17 cellular contexts compared by ENCODE assay signal in the genomic region with DNA sequence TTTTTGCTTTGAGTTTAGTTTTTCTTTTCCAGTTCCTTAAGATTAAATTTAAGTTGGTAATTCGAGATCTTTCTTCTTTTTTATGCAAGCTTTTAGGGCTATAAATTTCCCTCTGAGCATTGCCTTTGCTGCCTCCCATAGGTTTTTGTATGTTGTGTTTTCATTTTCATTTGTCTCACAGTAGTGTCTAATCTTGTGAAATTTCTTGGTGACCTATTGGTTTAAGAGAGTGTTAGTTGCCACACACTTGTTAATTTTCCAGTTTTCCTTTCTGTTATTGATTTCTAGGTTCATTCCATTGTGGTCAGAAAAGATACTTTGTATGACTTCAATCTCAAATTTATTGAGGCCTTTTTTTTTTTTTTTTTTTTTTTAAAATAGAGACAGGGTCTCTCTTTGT. TPM values are rescaled to one million over a fixed set of nuclear protein-coding genes. Genes with fewer than 3 reads are reported as not detected.
DNase-seq lines count a peak whose midpoint lies in the region; ATAC-seq and TF ChIP-seq lines count a peak whose summit lies in the region.
"Had no signal": no experiment of that assay in that cellular context is flagged by ENCODE, and none has a peak within 500 bp of the region (broad histone marks: within the 10 kb centered on the region; RNA-seq: fewer than 3 reads in every experiment).

No MANE protein-coding gene starts in this region.

- TF ChIP-seq CTCF in tibial artery (IDR thresholded peaks at IDR 0.05): no peak

- 58 to 71% methylated on average over 1 of the region's 1 CpG for WGBS in GM23248 (ENCODE audit: low coverage in 1 of 2, low lambda C conversion rate in 2 of 2, missing lambda C conversion rate in 2 of 2), 2 experiments

- peak overlapping the region; percentile 59 for H3K27ac ChIP-seq in GM23248
- H3K27ac ChIP-seq in tibial artery: no peak overlapping the region
- H3K27ac ChIP-seq: body of pancreas, epithelial cell of prostate, ovary had no signal

- H3K9me2 ChIP-seq in GM23248 (ENCODE audit: insufficient read depth): no peaks in the 10 kb centered on the region

- H3K36me3 ChIP-seq in GM23248 (ENCODE audit: low read depth): peaks cover 9% of the 10 kb centered on the region
- peaks cover 0 to 8% (median 4%) of the 10 kb centered on the region in 3 donors for H3K36me3 ChIP-seq in tibial artery
- H3K36me3 ChIP-seq: ovary had no signal

- H3K4me1 Mint-ChIP-seq in activated T-cell treated with anti-CD3 and anti-CD28 coated beads, Interleukin-2, amount 50 U/mL, for 24 hours (ENCODE audit: low read depth): peaks cover 74% of the 10 kb centered on the region
- peaks cover 68% of the 10 kb centered on the region for H3K4me1 Mint-ChIP-seq in activated naive CD8-positive, alpha-beta T cell treated with anti-CD3 and anti-CD28 coated beads, Interleukin-2, amount 50 U/mL, for 24 hours

- no peak overlapping the region for H2AFZ ChIP-seq in GM23248

- H3K4me1 ChIP-seq in GM23248 (ENCODE audit: insufficient read depth) (peaks cover 27% of the 10 kb centered on the region), tibial artery (peaks cover 0 to 22% (median 7%) of the 10 kb centered on the region in 4 donors)

- H4K20me1 ChIP-seq in GM23248 (ENCODE audit: insufficient read depth): no peaks in the 10 kb centered on the region

- in situ Hi-C loops in GM23248 (cut with MboI): no loop called here

- no peak for DNase-seq in activated T-cell treated with anti-CD3 and anti-CD28 coated beads, Interleukin-2, amount 50 U/mL, for 24 hours
- DNase-seq in activated T-cell treated with anti-CD3 and anti-CD28 coated beads, Interleukin-2, amount 50 U/mL, for 48 hours: no peak
- DNase-seq in GM23248 (no peak), renal cortical epithelial cell (ENCODE audit: low read depth) (peak; percentile 47), cortex of kidney (lab: John Stamatoyannopoulos, UW) (no peak), tibial artery (no peak)
- no peak for DNase-seq in activated naive CD8-positive, alpha-beta T cell treated with anti-CD3 and anti-CD28 coated beads, Interleukin-2, amount 50 U/mL, for 24 hours
- DNase-seq: activated naive CD4-positive, alpha-beta T cell treated with anti-CD3 and anti-CD28 coated beads for 36 hours; body of pancreas; GOT3; NCI-H1092; NCI-H69; ovary; stimulated activated CD4-positive, alpha-beta T cell treated with anti-CD3 and anti-CD28 coated beads, Interleukin-2, amount 100 ng/mL, for 24 hours had no signal

- peaks cover 99% of the 10 kb centered on the region for H3K79me2 ChIP-seq in GM23248 (ENCODE audit: insufficient read depth)

- peak overlapping the region; percentile 21 for H3K4me2 ChIP-seq in GM23248 (ENCODE audit: unreplicated experiment)

- no peak overlapping the region for H3K4me3 Mint-ChIP-seq in activated T-cell treated with anti-CD3 and anti-CD28 coated beads, Interleukin-2, amount 50 U/mL, for 24 hours
- H3K4me3 Mint-ChIP-seq in activated naive CD8-positive, alpha-beta T cell treated with anti-CD3 and anti-CD28 coated beads, Interleukin-2, amount 50 U/mL, for 24 hours: peak overlapping the region; percentile 27
- H3K4me3 Mint-ChIP-seq: activated naive CD4-positive, alpha-beta T cell treated with anti-CD3 and anti-CD28 coated beads for 36 hours had no signal

- no peak overlapping the region for H3K4me3 ChIP-seq in GM23248
- no peak overlapping the region for H3K4me3 ChIP-seq in tibial artery
- H3K4me3 ChIP-seq: body of pancreas, K562, ovary had no signal

- intact Hi-C loops in tibial artery (cut with DNase I; ENCODE audit: low total_unique reads): no loop called here

- peaks cover 27% of the 10 kb centered on the region for H3F3A ChIP-seq in GM23248 (ENCODE audit: insufficient read depth)

- H3K27me3 ChIP-seq in GM23248 (replicated peaks; ENCODE audit: insufficient read depth) (no peaks in the 10 kb centered on the region), tibial artery (no peaks in the 10 kb centered on the region)
- H3K27me3 ChIP-seq: body of pancreas, ovary had no signal

- no peaks in the 10 kb centered on the region for H3K27me3 Mint-ChIP-seq in activated T-cell treated with anti-CD3 and anti-CD28 coated beads, Interleukin-2, amount 50 U/mL, for 24 hours
- H3K27me3 Mint-ChIP-seq in activated naive CD8-positive, alpha-beta T cell treated with anti-CD3 and anti-CD28 coated beads, Interleukin-2, amount 50 U/mL, for 24 hours: no peaks in the 10 kb centered on the region

- H3K9me3 Mint-ChIP-seq in activated T-cell treated with anti-CD3 and anti-CD28 coated beads, Interleukin-2, amount 50 U/mL, for 24 hours: peaks cover 6% of the 10 kb centered on the region
- H3K9me3 Mint-ChIP-seq in activated naive CD8-positive, alpha-beta T cell treated with anti-CD3 and anti-CD28 coated beads, Interleukin-2, amount 50 U/mL, for 24 hours: peaks cover 6% of the 10 kb centered on the region

- H3K9ac ChIP-seq in GM23248: no peak overlapping the region

- H3K27ac Mint-ChIP-seq in activated T-cell treated with anti-CD3 and anti-CD28 coated beads, Interleukin-2, amount 50 U/mL, for 24 hours: peak overlapping the region; percentile 51
- H3K27ac Mint-ChIP-seq in activated naive CD8-positive, alpha-beta T cell treated with anti-CD3 and anti-CD28 coated beads, Interleukin-2, amount 50 U/mL, for 24 hours: peak overlapping the region; percentile 41
- H3K27ac Mint-ChIP-seq: activated naive CD4-positive, alpha-beta T cell treated with anti-CD3 and anti-CD28 coated beads for 36 hours had no signal

- peaks cover 40% of the 10 kb centered on the region for H3K36me3 Mint-ChIP-seq in activated T-cell treated with anti-CD3 and anti-CD28 coated beads, Interleukin-2, amount 50 U/mL, for 24 hours (ENCODE audit: low read depth)
- peaks cover 32% of the 10 kb centered on the region for H3K36me3 Mint-ChIP-seq in activated naive CD8-positive, alpha-beta T cell treated with anti-CD3 and anti-CD28 coated beads, Interleukin-2, amount 50 U/mL, for 24 hours (ENCODE audit: low read depth)

- ATAC-seq in activated naive CD8-positive, alpha-beta T cell treated with anti-CD3 and anti-CD28 coated beads, Interleukin-2, amount 50 U/mL, for 24 hours: no peak
- ATAC-seq in SK-N-SH treated with all-trans-retinoic acid at 6 μM for 48 hours: no peak
- ATAC-seq: body of pancreas, K562 had no signal

- no peaks in the 10 kb centered on the region for H3K9me3 ChIP-seq in GM23248 (ENCODE audit: low read depth)
- H3K9me3 ChIP-seq in tibial artery: no peaks in the 10 kb centered on the region
- H3K9me3 ChIP-seq: ovary had no signal

TF ChIP-seq in SK-N-SH treated with all-trans-retinoic acid at 6 μM for 48 hours, 23 proteins besides CTCF, POLR2A, EP300 and RAD21:
- TF ChIP-seq ESRRG (CRISPR knock-in tag; IDR thresholded peaks at IDR 0.05): no peak
- no peak for TF ChIP-seq ZC3H10 (CRISPR knock-in tag; IDR thresholded peaks at IDR 0.05)
- TF ChIP-seq TCF4 (CRISPR knock-in tag; IDR thresholded peaks at IDR 0.05; ENCODE audit: borderline replicate concordance): no peak
- TF ChIP-seq ZFP3 (CRISPR knock-in tag; IDR thresholded peaks at IDR 0.05): no peak
- no peak for TF ChIP-seq ISL1 (CRISPR knock-in tag; IDR thresholded peaks at IDR 0.05)
- no peak for TF ChIP-seq SNAI2 (CRISPR knock-in tag; IDR thresholded peaks at IDR 0.05)

RNA-seq across cellular contexts. Expression of a gene that starts 18.3 kb away (rescaled TPM):
- total RNA-seq in GM23248 (2014; rRNA removed; shearing (Covaris generic)): 97.4 and 107 TPM in 2 replicates
- polyA plus RNA-seq in GM23248 (2016; fragmentation: Nextera tagmentation; extraction: Ambion mirVana): 72.5 TPM in 2 replicates
- total RNA-seq in renal cortical epithelial cell: 0.35 and 0.40 TPM in 2 replicates

Comparison
In these comparisons a context has a peak if more than half of its experiments do, and no peak if none do; other contexts are left out.
1. RNA of a gene that starts 18.3 kb away (total RNA-seq): 97.4 to 107 TPM in GM23248; 0.35 to 0.40 TPM in renal cortical epithelial cell; every median in the first group is over 10 times any median in the second.